ENCODE assay signal across 19 cellular contexts in the genomic region with DNA sequence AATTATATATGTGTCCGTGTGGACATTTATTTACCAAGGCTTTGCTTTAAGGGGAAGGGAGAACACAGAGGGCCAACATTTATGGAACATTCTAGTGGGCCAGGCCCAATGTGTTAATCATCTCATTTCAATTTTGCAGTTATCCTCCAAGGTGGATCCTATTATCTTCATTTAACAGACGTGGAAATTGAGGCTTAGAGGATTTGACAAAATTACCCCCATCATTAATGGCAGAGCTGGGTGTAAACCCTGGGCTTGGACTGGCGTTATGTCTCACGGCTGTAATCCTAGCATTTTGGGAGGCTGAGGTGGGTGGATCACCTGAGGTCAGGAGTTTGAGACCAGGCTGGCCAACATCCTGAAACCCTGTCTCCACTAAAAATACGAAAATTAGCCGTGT.
"Had no signal": no experiment of that assay in that cellular context is flagged by ENCODE, and none has a peak within 500 bp of the region (broad histone marks: within the 10 kb centered on the region; RNA-seq: fewer than 3 reads in every experiment).

No MANE protein-coding gene starts in this region.

- H3K27ac Mint-ChIP-seq: activated CD4-positive, alpha-beta T cell treated with anti-CD3 and anti-CD28 coated beads, Interleukin-2, amount 10 ng/mL, durations not matched to agents 24 days and 14 days; memory B cell; stimulated activated memory B cell treated with anti-CD40 and anti-IgM and Interleukin-4, amounts not matched to agents 10 μg/mL and 1 μg/mL and 100 μg/mL, for 72 hours had no signal

- H3K9me3 Mint-ChIP-seq: activated CD4-positive, alpha-beta T cell treated with anti-CD3 and anti-CD28 coated beads, Interleukin-2, amount 10 ng/mL, durations not matched to agents 24 days and 14 days; activated naive CD4-positive, alpha-beta T cell treated with anti-CD3 and anti-CD28 coated beads, Interleukin-2, amount 10 ng/mL, durations not matched to agents 7 days and 5 days; activated T-helper 17 cell treated with anti-CD3 and anti-CD28 coated beads, Interleukin-2, amount 50 U/mL, for 72 hours; naive B cell had no signal

- H3K4me2 ChIP-seq: smooth muscle cell had no signal

- ATAC-seq: activated T-helper 17 cell treated with anti-CD3 and anti-CD28 coated beads, Interleukin-2, amount 50 U/mL, for 72 hours; esophagus mucosa; gastroesophageal sphincter; heart left ventricle; pancreas; sciatic nerve; stimulated activated memory B cell treated with anti-CD40 and anti-IgM and Interleukin-4, amounts not matched to agents 10 μg/mL and 1 μg/mL and 100 μg/mL, for 72 hours; upper lobe of right lung had no signal

- H3K27ac ChIP-seq: gastroesophageal sphincter, neutrophil, pancreas, upper lobe of right lung had no signal

- DNase-seq: activated CD4-positive, alpha-beta T cell treated with anti-CD3 and anti-CD28 coated beads, Interleukin-2, amount 10 ng/mL, durations not matched to agents 24 days and 14 days; activated naive CD4-positive, alpha-beta T cell treated with anti-CD3 and anti-CD28 coated beads, Interleukin-2, amount 10 ng/mL, durations not matched to agents 7 days and 5 days; activated T-cell treated with anti-CD3 and anti-CD28 coated beads for 4 hours; cerebellar nuclear complex; cortex of kidney; heart left ventricle; kidney glomerular epithelial cell; naive B cell; pancreas; stimulated activated CD4-positive, alpha-beta T cell treated with anti-CD3 and anti-CD28 coated beads, Interleukin-4, amount 100 ng/mL, for 24 hours; upper lobe of right lung had no signal

- H3K4me3 Mint-ChIP-seq: activated CD4-positive, alpha-beta T cell treated with anti-CD3 and anti-CD28 coated beads, Interleukin-2, amount 10 ng/mL, durations not matched to agents 24 days and 14 days; activated naive CD4-positive, alpha-beta T cell treated with anti-CD3 and anti-CD28 coated beads, Interleukin-2, amount 10 ng/mL, durations not matched to agents 7 days and 5 days; memory B cell; stimulated activated memory B cell treated with anti-CD40 and anti-IgM and Interleukin-4, amounts not matched to agents 10 μg/mL and 1 μg/mL and 100 μg/mL, for 72 hours had no signal

- H3K36me3 ChIP-seq: gastroesophageal sphincter, neutrophil, pancreas, upper lobe of right lung had no signal

- H3K27me3 Mint-ChIP-seq: activated CD4-positive, alpha-beta T cell treated with anti-CD3 and anti-CD28 coated beads, Interleukin-2, amount 10 ng/mL, durations not matched to agents 24 days and 14 days; activated naive CD4-positive, alpha-beta T cell treated with anti-CD3 and anti-CD28 coated beads, Interleukin-2, amount 10 ng/mL, durations not matched to agents 7 days and 5 days; activated T-helper 17 cell treated with anti-CD3 and anti-CD28 coated beads, Interleukin-2, amount 50 U/mL, for 72 hours; memory B cell; naive B cell; stimulated activated memory B cell treated with anti-CD40 and anti-IgM and Interleukin-4, amounts not matched to agents 10 μg/mL and 1 μg/mL and 100 μg/mL, for 72 hours had no signal

- H3K27me3 ChIP-seq: gastroesophageal sphincter, heart left ventricle, neutrophil, pancreas, upper lobe of right lung had no signal

- H3K4me3 ChIP-seq: gastroesophageal sphincter, heart left ventricle, pancreas, smooth muscle cell, upper lobe of right lung had no signal

- H3K9me3 ChIP-seq: gastroesophageal sphincter, heart left ventricle, neutrophil, pancreas, upper lobe of right lung had no signal
